Comparison of ENCODE assay signal across 8 cellular contexts in the genomic region with DNA sequence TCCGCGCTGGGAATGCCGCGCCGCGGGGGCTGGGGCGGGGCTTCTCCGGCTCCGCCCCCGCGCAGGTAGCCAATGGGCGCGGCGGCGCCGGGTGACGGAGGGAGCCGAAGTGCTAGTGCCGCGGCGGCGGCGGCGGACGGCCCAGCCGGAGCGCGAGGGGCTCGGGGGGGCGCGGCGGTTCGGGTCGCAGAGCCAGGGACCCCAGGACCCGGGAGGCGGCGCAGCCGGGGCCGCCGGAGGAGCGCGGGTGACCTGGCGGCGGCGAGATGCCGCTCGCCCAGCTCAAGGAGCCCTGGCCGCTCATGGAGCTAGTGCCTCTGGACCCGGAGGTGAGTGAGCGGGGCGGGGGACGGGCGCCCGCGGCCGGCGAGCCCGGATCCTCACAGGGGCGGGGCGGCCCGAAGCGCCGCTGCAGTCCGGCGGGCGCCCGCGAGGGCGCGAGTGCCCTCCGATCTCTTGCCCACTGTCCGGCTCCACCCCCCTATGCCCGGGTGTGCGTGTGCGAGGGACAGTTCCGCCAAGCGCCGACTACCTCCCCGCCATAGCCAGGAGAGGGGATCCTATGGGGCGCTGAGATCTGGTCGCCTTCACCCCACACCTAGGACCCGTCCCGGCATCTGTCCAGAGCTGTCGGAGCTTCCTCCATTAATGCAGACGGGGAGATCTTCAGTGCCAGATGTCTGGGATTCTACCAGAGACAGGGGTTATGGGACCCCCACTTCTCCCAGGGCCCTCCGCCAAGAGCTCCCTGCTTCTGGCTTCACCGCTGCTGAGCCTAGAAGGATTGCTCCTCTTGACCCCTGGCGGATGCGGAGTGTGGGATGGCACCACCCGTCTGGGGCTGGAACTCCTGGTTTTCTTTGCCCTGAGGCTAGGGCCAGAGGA. TPM values are rescaled to one million over a fixed set of nuclear protein-coding genes. Genes with fewer than 3 reads are reported as not detected.
A peak's percentile ranks its signal among the peaks of the same experiment; 100 is the strongest.
DNase-seq lines count a peak whose midpoint lies in the region; ATAC-seq and TF ChIP-seq lines count a peak whose summit lies in the region.

A gene (plus strand): TSS at position 107 of the 885 bp plus-strand sequence. CDS start 160 bp downstream, at position 267.

- H3K9me3 ChIP-seq in AG04450 (ENCODE audit: control insufficient read depth, insufficient read depth, low read length) (no peaks in the 10 kb centered on the region; the same call in 1 of the 2 replicates), ectodermal cell (ENCODE audit: control insufficient read depth, low read length) (no peaks in the 10 kb centered on the region), lung (ENCODE audit: control insufficient read depth in 2 of 2, insufficient read depth in 1 of 2, low read length in 1 of 2) (no peaks in the 10 kb centered on the region)

- TF ChIP-seq CTCF in AG04450 (IDR thresholded peaks at IDR 0.05; ENCODE audit: low read depth, low read length) = no peak
- TF ChIP-seq CTCF in lung (IDR thresholded peaks at IDR 0.05; ENCODE audit: control extremely low read depth, extremely low read depth) = no peak

- H3K36me3 ChIP-seq in ectodermal cell (ENCODE audit: control insufficient read depth, insufficient read depth, low read length) (no peaks in the 10 kb centered on the region), lung (ENCODE audit: control insufficient read depth in 2 of 2, insufficient read depth in 2 of 2, low read length in 2 of 2) (peaks cover 0 to 2% of the 10 kb centered on the region in 2 donors)

- H3K27ac ChIP-seq in AG04450 (ENCODE audit: low read depth, low read length) (no peak within 1 kb of the TSS), ectodermal cell (ENCODE audit: insufficient read depth, low read depth, low read length, poor library complexity, severe bottlenecking) (no peak within 1 kb of the TSS), lung (ENCODE audit: low read depth in 1 of 2, low read length in 1 of 2) (peak within 1 kb of the TSS in 1 of 2 donors; percentile 82)

- ATAC-seq in HG03064 (IDR thresholded peaks at IDR 0.05; ENCODE audit: low read depth, unreplicated experiment) = peak; percentile 75
- ATAC-seq in lung (ENCODE audit: insufficient read depth, low FRiP score) = peak; percentile 69

- DNase-seq in AG04450 (ENCODE audit: low read depth, low spot score) (no peak), NCI-H345 treated with DMSO at 0.1 percent for 48 hours (lab: John Stamatoyannopoulos, UW; ENCODE audit: unreplicated experiment) (peak; percentile 50), lung (ENCODE audit: low spot score) (peak; percentile 66)
- DNase-seq in activated CD4-positive, alpha-beta T cell treated with anti-CD3 and anti-CD28 coated beads, Interleukin-2, amount 50 U/mL, for 4 hours = peak; percentile 37 to 42
- peak; percentile 22 to 65 (median 41) for DNase-seq in stimulated activated CD4-positive, alpha-beta T cell treated with anti-CD3 and anti-CD28 coated beads, TNF-alpha, amount 100 ng/mL, for 48 hours (ENCODE audit: low read depth in 3 of 3)

- H3K4me1 ChIP-seq in ectodermal cell (ENCODE audit: control insufficient read depth, insufficient read depth, low read length) = peaks cover 19% of the 10 kb centered on the region
- peaks cover 0 to 13% of the 10 kb centered on the region in 2 donors for H3K4me1 ChIP-seq in lung (ENCODE audit: control insufficient read depth in 2 of 2, insufficient read depth in 2 of 2, low read length in 2 of 2)

- CTCF ChIA-PET in AG04450 (lab: Charles Lee) = interaction anchor here (0.6 to 3.9 kb wide), 3 partner anchors 8 to 29 kb away, joined by 3 to 25 read pairs (median 14); no protein-coding TSS in a partner anchor

- POLR2A ChIA-PET in AG04450 (lab: Yijun Ruan, JAX) = interaction anchor here (0.6 to 1.7 kb wide), 2 partner anchors 12 to 387 kb away, joined by 3 to 6 read pairs; no protein-coding TSS in a partner anchor

- TF ChIP-seq POLR2A in GM18526 (IDR thresholded peaks at IDR 0.05; ENCODE audit: extremely low read depth, insufficient read length) = peak; percentile 51

- 0% methylated on average over 90 of the region's 90 CpGs for WGBS in ectodermal cell, 2 experiments
- WGBS in lung, 2 donors = 2% methylated on average over 61 to 90 of the region's 90 CpGs

- no peaks in the 10 kb centered on the region for H3K27me3 ChIP-seq in AG04450 (ENCODE audit: control insufficient read depth, insufficient read depth, low read length)
- peaks cover 8% of the 10 kb centered on the region for H3K27me3 ChIP-seq in ectodermal cell (ENCODE audit: control insufficient read depth, insufficient read depth, low read length, poor library complexity, severe bottlenecking)
- no peaks in the 10 kb centered on the region for H3K27me3 ChIP-seq in lung (ENCODE audit: control insufficient read depth, insufficient read depth)

- peak within 1 kb of the TSS; percentile 62 for H3K4me3 ChIP-seq in AG04450 (ENCODE audit: low read depth, low read length)
- H3K4me3 ChIP-seq in ectodermal cell (ENCODE audit: insufficient read depth, low read depth, low read length) = peak within 1 kb of the TSS; percentile 74
- peak within 1 kb of the TSS; percentile 72 for H3K4me3 ChIP-seq in lung

RNA-seq across cellular contexts. Expression of the gene that starts here (rescaled TPM):
- polyA plus RNA-seq in AG04450 (2011; rRNA removed) = 2.8 and 3.4 TPM in 2 replicates
- 4.8 and 6.4 TPM in 2 replicates for polyA minus RNA-seq in AG04450 (2011; rRNA and poly(A)+ RNA removed)
- polyA plus RNA-seq in ectodermal cell (2013, experiment 1 of 4) = 30.5 TPM
- 31.8 TPM for polyA plus RNA-seq in ectodermal cell (2013, experiment 2 of 4)
- polyA plus RNA-seq in ectodermal cell (2013, experiment 3 of 4) = 22.8 TPM
- 23.7 TPM for polyA plus RNA-seq in ectodermal cell (2013, experiment 4 of 4)
- 100 to 1,000 TPM in 1 of 2 donors, 10 to 100 TPM in 1; 58.6 to 100 TPM for total RNA-seq in lung
- 100 to 1,000 TPM in 1 of 2 donors, 10 to 100 TPM in 1; 63.2 to 109 TPM for polyA plus RNA-seq in lung

Comparison
In these comparisons a context has a peak if more than half of its experiments do, and no peak if none do; other contexts are left out.
1. RNA of the gene that starts here (polyA plus RNA-seq): 63.2 to 109 TPM in lung; 2.8 to 3.4 TPM in AG04450; every median in the first group is over 10 times any median in the second.
2. Peak in every context shown above with its lines, with median percentiles within 50 percentile points of each other: H3K4me3 ChIP-seq.